ENCODE assay signal across 15 cellular contexts in the genomic region with DNA sequence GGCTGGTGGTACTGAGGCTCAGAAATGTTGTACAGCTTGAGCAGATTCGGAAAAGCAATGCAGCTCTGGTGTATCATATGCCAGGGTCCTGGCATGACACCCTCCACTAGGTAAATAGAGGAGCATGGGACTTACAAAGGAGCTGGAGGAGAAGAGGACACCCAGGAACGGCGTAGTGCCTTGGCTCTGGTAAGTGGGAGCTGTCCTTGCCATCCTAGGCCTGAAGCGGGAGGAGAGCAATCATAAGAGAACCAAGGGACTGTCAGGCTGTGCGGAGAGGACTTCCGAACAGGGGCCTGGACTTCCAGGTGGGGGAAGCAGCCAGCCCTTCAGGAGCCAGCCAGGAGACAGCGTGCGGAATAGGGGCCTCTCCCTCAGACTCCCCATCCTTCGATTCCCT. TPM values are rescaled to one million over a fixed set of nuclear protein-coding genes. Genes with fewer than 3 reads are reported as not detected.
DNase-seq lines count a peak whose midpoint lies in the region; TF ChIP-seq lines count a peak whose summit lies in the region.
"Had no signal": no experiment of that assay in that cellular context is flagged by ENCODE, and none has a peak within 500 bp of the region (broad histone marks: within the 10 kb centered on the region; RNA-seq: fewer than 3 reads in every experiment).

No MANE protein-coding gene starts in this region.

- intact Hi-C loops in vagina (cut with DNase I), result no loop called here

- peaks cover 53% of the 10 kb centered on the region for H3K4me1 Mint-ChIP-seq in activated naive CD4-positive, alpha-beta T cell treated with anti-CD3 and anti-CD28 coated beads, Interleukin-2, amount 50 U/mL, for 24 hours
- peaks cover 49% of the 10 kb centered on the region for H3K4me1 Mint-ChIP-seq in activated naive CD8-positive, alpha-beta T cell (ENCODE audit: low read depth)

- H3K27me3 ChIP-seq in vagina, result no peaks in the 10 kb centered on the region

- H3K27ac ChIP-seq in vagina (peak overlapping the region; percentile 80), coronary artery (no peak overlapping the region)
- H3K27ac ChIP-seq: heart right ventricle, parathyroid adenoma, VCaP had no signal

- H3K9me3 Mint-ChIP-seq in activated naive CD4-positive, alpha-beta T cell treated with anti-CD3 and anti-CD28 coated beads, Interleukin-2, amount 50 U/mL, for 24 hours, result no peaks in the 10 kb centered on the region
- no peaks in the 10 kb centered on the region for H3K9me3 Mint-ChIP-seq in activated naive CD8-positive, alpha-beta T cell (ENCODE audit: low read depth)

- no peaks in the 10 kb centered on the region for H3K36me3 Mint-ChIP-seq in activated naive CD4-positive, alpha-beta T cell treated with anti-CD3 and anti-CD28 coated beads, Interleukin-2, amount 50 U/mL, for 24 hours
- H3K36me3 Mint-ChIP-seq in activated naive CD8-positive, alpha-beta T cell, result no peaks in the 10 kb centered on the region

- peaks cover 34% of the 10 kb centered on the region for H3K4me1 ChIP-seq in vagina
- H3K4me1 ChIP-seq: parathyroid adenoma had no signal

- no peak for TF ChIP-seq CTCF in vagina (IDR thresholded peaks at IDR 0.05)
- no peak for TF ChIP-seq CTCF in coronary artery (IDR thresholded peaks at IDR 0.05)

- H3K4me3 ChIP-seq in vagina, result no peak overlapping the region
- no peak overlapping the region for H3K4me3 ChIP-seq in coronary artery

- H3K4me3 Mint-ChIP-seq in activated naive CD4-positive, alpha-beta T cell treated with anti-CD3 and anti-CD28 coated beads, Interleukin-2, amount 50 U/mL, for 24 hours, result peak overlapping the region; percentile 34
- H3K4me3 Mint-ChIP-seq in activated naive CD8-positive, alpha-beta T cell, result peak overlapping the region; percentile 49

- H3K27ac Mint-ChIP-seq in activated naive CD4-positive, alpha-beta T cell treated with anti-CD3 and anti-CD28 coated beads, Interleukin-2, amount 50 U/mL, for 24 hours, result no peak overlapping the region
- H3K27ac Mint-ChIP-seq in activated naive CD8-positive, alpha-beta T cell, result no peak overlapping the region

- no peak for DNase-seq in activated naive CD4-positive, alpha-beta T cell treated with anti-CD3 and anti-CD28 coated beads, Interleukin-2, amount 50 U/mL, for 16 hours
- DNase-seq in left kidney (ENCODE audit: low read depth, low spot score), result peak; percentile 27
- DNase-seq in vagina (ENCODE audit: extremely low spot score in 2 of 2), result peak; percentile 77 to 88
- no peak for DNase-seq in central memory CD4-positive, alpha-beta T cell
- DNase-seq in coronary artery (ENCODE audit: low spot score), result no peak
- DNase-seq in cerebellar cortex (ENCODE audit: low spot score), result no peak
- DNase-seq: heart right ventricle; NCI-H187; SHP77; stimulated activated CD8-positive, alpha-beta memory T cell treated with anti-CD3 and anti-CD28 coated beads, Interleukin-4, amount 100 ng/mL, for 48 hours had no signal

- peaks cover 51% of the 10 kb centered on the region for H3K27me3 Mint-ChIP-seq in activated naive CD4-positive, alpha-beta T cell treated with anti-CD3 and anti-CD28 coated beads, Interleukin-2, amount 50 U/mL, for 24 hours
- H3K27me3 Mint-ChIP-seq in activated naive CD8-positive, alpha-beta T cell, result peaks cover 35% of the 10 kb centered on the region

- H3K36me3 ChIP-seq in vagina, result no peaks in the 10 kb centered on the region
- H3K36me3 ChIP-seq: heart right ventricle had no signal

- no peak for TF ChIP-seq POLR2A in vagina (IDR thresholded peaks at IDR 0.05)

- no peaks in the 10 kb centered on the region for H3K9me3 ChIP-seq in vagina
- H3K9me3 ChIP-seq: heart right ventricle had no signal

RNA-seq across cellular contexts. Expression of a gene that starts 4.4 kb away (rescaled TPM):
- total RNA-seq in vagina, result 5.9 TPM

RNA-seq across cellular contexts. Expression of a gene that starts 59.8 kb away (rescaled TPM):
- total RNA-seq in vagina, result not detected
- total RNA-seq: heart right ventricle, liver had no signal

Comparison
In these comparisons a context has a peak if more than half of its experiments do, and no peak if none do; other contexts are left out.
1. DNase-seq: peak in left kidney (single experiment) and vagina (2 of 2); none in activated naive CD4-positive, alpha-beta T cell treated with anti-CD3 and anti-CD28 coated beads, Interleukin-2, amount 50 U/mL, for 16 hours (single experiment), central memory CD4-positive, alpha-beta T cell (single experiment), coronary artery (single experiment) and cerebellar cortex (single experiment).